31 cellular contexts compared by ENCODE assay signal in genomic region chr7:79722217-79722616, GRCh38.
"Had no signal": no experiment of that assay in that cellular context is flagged by ENCODE, and none has a peak within 500 bp of the region (broad histone marks: within the 10 kb centered on the region; RNA-seq: fewer than 3 reads in every experiment).

No MANE protein-coding gene starts in this region.

- H3K27me3 Mint-ChIP-seq: activated B cell treated with CpG ODN at 0.5 μM for 24 hours; activated CD4-positive, alpha-beta memory T cell treated with anti-CD3 and anti-CD28 coated beads for 36 hours; activated CD4-positive, alpha-beta T cell treated with anti-CD3 and anti-CD28 coated beads, Interleukin-2, amount 10 ng/mL, durations not matched to agents 24 days and 14 days; activated CD8-positive, alpha-beta memory T cell treated with anti-CD3 and anti-CD28 coated beads, Interleukin-2, amount 10 ng/mL, durations not matched to agents 7 days and 5 days; activated naive CD4-positive, alpha-beta T cell treated with anti-CD3 and anti-CD28 coated beads, Interleukin-2, amount 50 U/mL, for 24 hours; activated naive CD8-positive, alpha-beta T cell treated with anti-CD3 and anti-CD28 coated beads, Interleukin-2, amount 50 U/mL, for 24 hours; T-helper 17 cell had no signal

- H3K4me1 ChIP-seq: adrenal gland, body of pancreas, colonic mucosa had no signal

- ATAC-seq: activated CD4-positive, CD25-positive, alpha-beta regulatory T cell treated with anti-CD3 and anti-CD28 coated beads, Interleukin-2, amount 50 U/mL, for 24 hours; activated CD8-positive, alpha-beta memory T cell treated with anti-CD3 and anti-CD28 coated beads, Interleukin-2, amount 10 ng/mL, durations not matched to agents 7 days and 5 days; activated CD8-positive, alpha-beta T cell treated with anti-CD3 and anti-CD28 coated beads, Interleukin-2, amount 10 ng/mL, durations not matched to agents 7 days and 5 days; activated naive CD8-positive, alpha-beta T cell treated with anti-CD3 and anti-CD28 coated beads, Interleukin-2, amount 50 U/mL, for 24 hours; body of pancreas; esophagus mucosa; T-helper 17 cell had no signal

- H3K27ac Mint-ChIP-seq: activated B cell treated with CpG ODN at 0.5 μM for 24 hours; activated CD4-positive, alpha-beta memory T cell treated with anti-CD3 and anti-CD28 coated beads for 36 hours; activated CD4-positive, alpha-beta T cell treated with anti-CD3 and anti-CD28 coated beads, Interleukin-2, amount 10 ng/mL, durations not matched to agents 24 days and 14 days; activated CD8-positive, alpha-beta memory T cell treated with anti-CD3 and anti-CD28 coated beads, Interleukin-2, amount 10 ng/mL, durations not matched to agents 7 days and 5 days; activated CD8-positive, alpha-beta T cell treated with anti-CD3 and anti-CD28 coated beads, Interleukin-2, amount 10 ng/mL, durations not matched to agents 7 days and 5 days; activated naive CD4-positive, alpha-beta T cell treated with anti-CD3 and anti-CD28 coated beads for 36 hours; activated naive CD4-positive, alpha-beta T cell treated with anti-CD3 and anti-CD28 coated beads, Interleukin-2, amount 50 U/mL, for 24 hours; activated naive CD8-positive, alpha-beta T cell treated with anti-CD3 and anti-CD28 coated beads for 36 hours; activated naive CD8-positive, alpha-beta T cell treated with anti-CD3 and anti-CD28 coated beads, Interleukin-2, amount 50 U/mL, for 24 hours; activated T-helper 1 cell treated with anti-CD3 and anti-CD28 coated beads, Interleukin-12 subunit alpha, Interleukin-12 subunit beta, Interleukin-2, Interleukin-4 antibody, amounts not matched to agents 30 ng/mL and 10 ng/mL and 1 ng/mL, durations not matched to agents 14 hours and 24 hours and 36 hours; activated T-helper 2 cell treated with anti-CD3 and anti-CD28 coated beads, Interferon-gamma antibody, Interleukin-2, Interleukin-4, amounts not matched to agents 10 μg/mL and 5 μg/mL and 100 μg/mL, durations not matched to agents 14 hours and 24 hours and 36 hours; T-helper 17 cell; T-helper 2 cell treated with Interferon-gamma antibody and Interleukin-4, amounts not matched to agents 5 μg/mL and 100 μg/mL, for 36 hours had no signal

- H3K27me3 ChIP-seq: adrenal gland, body of pancreas, colonic mucosa had no signal

- H3K9me3 Mint-ChIP-seq: activated B cell treated with CpG ODN at 0.5 μM for 24 hours; activated CD4-positive, alpha-beta T cell treated with anti-CD3 and anti-CD28 coated beads, Interleukin-2, amount 10 ng/mL, durations not matched to agents 24 days and 14 days; activated naive CD4-positive, alpha-beta T cell treated with anti-CD3 and anti-CD28 coated beads for 36 hours; activated naive CD4-positive, alpha-beta T cell treated with anti-CD3 and anti-CD28 coated beads, Interleukin-2, amount 50 U/mL, for 24 hours; activated naive CD8-positive, alpha-beta T cell treated with anti-CD3 and anti-CD28 coated beads for 36 hours; activated naive CD8-positive, alpha-beta T cell treated with anti-CD3 and anti-CD28 coated beads, Interleukin-2, amount 50 U/mL, for 24 hours; activated T-helper 1 cell treated with anti-CD3 and anti-CD28 coated beads, Interleukin-12 subunit alpha, Interleukin-12 subunit beta, Interleukin-2, Interleukin-4 antibody, amounts not matched to agents 30 ng/mL and 10 ng/mL and 1 ng/mL, durations not matched to agents 14 hours and 24 hours and 36 hours; activated T-helper 2 cell treated with anti-CD3 and anti-CD28 coated beads, Interferon-gamma antibody, Interleukin-2, Interleukin-4, amounts not matched to agents 10 μg/mL and 5 μg/mL and 100 μg/mL, durations not matched to agents 14 hours and 24 hours and 36 hours; T-helper 2 cell treated with Interferon-gamma antibody and Interleukin-4, amounts not matched to agents 5 μg/mL and 100 μg/mL, for 36 hours had no signal

- H3K4me3 ChIP-seq: adrenal gland, body of pancreas, colonic mucosa had no signal

- H3K36me3 ChIP-seq: adrenal gland, colonic mucosa, WERI-Rb-1 had no signal

- H3K4me1 Mint-ChIP-seq: activated B cell treated with CpG ODN at 0.5 μM for 24 hours; activated CD4-positive, alpha-beta T cell treated with anti-CD3 and anti-CD28 coated beads, Interleukin-2, amount 10 ng/mL, durations not matched to agents 24 days and 14 days; activated CD8-positive, alpha-beta memory T cell treated with anti-CD3 and anti-CD28 coated beads, Interleukin-2, amount 10 ng/mL, durations not matched to agents 7 days and 5 days; activated naive CD4-positive, alpha-beta T cell treated with anti-CD3 and anti-CD28 coated beads, Interleukin-2, amount 50 U/mL, for 24 hours; activated naive CD8-positive, alpha-beta T cell treated with anti-CD3 and anti-CD28 coated beads for 36 hours; activated naive CD8-positive, alpha-beta T cell treated with anti-CD3 and anti-CD28 coated beads, Interleukin-2, amount 50 U/mL, for 24 hours; T-helper 17 cell had no signal

- H3K36me3 Mint-ChIP-seq: activated CD4-positive, alpha-beta memory T cell treated with anti-CD3 and anti-CD28 coated beads for 36 hours; activated CD8-positive, alpha-beta memory T cell treated with anti-CD3 and anti-CD28 coated beads, Interleukin-2, amount 10 ng/mL, durations not matched to agents 7 days and 5 days; activated naive CD4-positive, alpha-beta T cell treated with anti-CD3 and anti-CD28 coated beads, Interleukin-2, amount 50 U/mL, for 24 hours; activated naive CD8-positive, alpha-beta T cell treated with anti-CD3 and anti-CD28 coated beads for 36 hours had no signal

- DNase-seq: activated B cell treated with CpG ODN at 0.5 μM for 24 hours; activated CD4-positive, alpha-beta memory T cell treated with anti-CD3 and anti-CD28 coated beads for 36 hours; activated CD4-positive, alpha-beta T cell treated with anti-CD3 and anti-CD28 coated beads, Interleukin-2, amount 10 ng/mL, durations not matched to agents 24 days and 14 days; activated CD8-positive, alpha-beta memory T cell treated with anti-CD3 and anti-CD28 coated beads, Interleukin-2, amount 10 ng/mL, durations not matched to agents 7 days and 5 days; activated CD8-positive, alpha-beta memory T cell treated with anti-CD3 and anti-CD28 coated beads, Interleukin-2, amount 50 U/mL, for 4 hours; activated CD8-positive, alpha-beta T cell treated with anti-CD3 and anti-CD28 coated beads, Interleukin-2, amount 10 ng/mL, durations not matched to agents 7 days and 5 days; activated effector memory CD4-positive, alpha-beta T cell treated with anti-CD3 and anti-CD28 coated beads, Interleukin-2, amount 50 U/mL, for 16 hours; activated naive CD4-positive, alpha-beta T cell treated with anti-CD3 and anti-CD28 coated beads for 36 hours; activated naive CD8-positive, alpha-beta T cell treated with anti-CD3 and anti-CD28 coated beads for 36 hours; activated naive CD8-positive, alpha-beta T cell treated with anti-CD3 and anti-CD28 coated beads, Interleukin-2, amount 50 U/mL, for 24 hours; activated T-cell treated with anti-CD3 and anti-CD28 coated beads, Interleukin-2, amount 50 U/mL, for 1 hour; activated T-cell treated with anti-CD3 and anti-CD28 coated beads, Interleukin-2, amount 50 U/mL, for 48 hours; adrenal gland; amygdala; aorta; body of pancreas; central memory CD4-positive, alpha-beta T cell; cerebellar nuclear complex; colonic mucosa; effector CD8-positive, alpha-beta T cell; foreskin fibroblast; head of caudate nucleus; T-helper 17 cell; T1000; WERI-Rb-1 had no signal

- H3K9me3 ChIP-seq: adrenal gland, body of pancreas, colonic mucosa had no signal

- H3K27ac ChIP-seq: adrenal gland, body of pancreas, colonic mucosa, WERI-Rb-1 had no signal

- H3K4me3 Mint-ChIP-seq: activated B cell treated with CpG ODN at 0.5 μM for 24 hours; activated CD4-positive, alpha-beta memory T cell treated with anti-CD3 and anti-CD28 coated beads for 36 hours; activated CD4-positive, alpha-beta T cell treated with anti-CD3 and anti-CD28 coated beads, Interleukin-2, amount 10 ng/mL, durations not matched to agents 24 days and 14 days; activated CD8-positive, alpha-beta memory T cell treated with anti-CD3 and anti-CD28 coated beads, Interleukin-2, amount 10 ng/mL, durations not matched to agents 7 days and 5 days; activated CD8-positive, alpha-beta T cell treated with anti-CD3 and anti-CD28 coated beads, Interleukin-2, amount 10 ng/mL, durations not matched to agents 7 days and 5 days; activated naive CD4-positive, alpha-beta T cell treated with anti-CD3 and anti-CD28 coated beads for 36 hours; activated naive CD4-positive, alpha-beta T cell treated with anti-CD3 and anti-CD28 coated beads, Interleukin-2, amount 50 U/mL, for 24 hours; activated naive CD8-positive, alpha-beta T cell treated with anti-CD3 and anti-CD28 coated beads for 36 hours; activated naive CD8-positive, alpha-beta T cell treated with anti-CD3 and anti-CD28 coated beads, Interleukin-2, amount 50 U/mL, for 24 hours; activated T-helper 1 cell treated with anti-CD3 and anti-CD28 coated beads, Interleukin-12 subunit alpha, Interleukin-12 subunit beta, Interleukin-2, Interleukin-4 antibody, amounts not matched to agents 30 ng/mL and 10 ng/mL and 1 ng/mL, durations not matched to agents 14 hours and 24 hours and 36 hours; T-helper 17 cell; T-helper 2 cell treated with Interferon-gamma antibody and Interleukin-4, amounts not matched to agents 5 μg/mL and 100 μg/mL, for 36 hours had no signal
